In the genomic region with DNA sequence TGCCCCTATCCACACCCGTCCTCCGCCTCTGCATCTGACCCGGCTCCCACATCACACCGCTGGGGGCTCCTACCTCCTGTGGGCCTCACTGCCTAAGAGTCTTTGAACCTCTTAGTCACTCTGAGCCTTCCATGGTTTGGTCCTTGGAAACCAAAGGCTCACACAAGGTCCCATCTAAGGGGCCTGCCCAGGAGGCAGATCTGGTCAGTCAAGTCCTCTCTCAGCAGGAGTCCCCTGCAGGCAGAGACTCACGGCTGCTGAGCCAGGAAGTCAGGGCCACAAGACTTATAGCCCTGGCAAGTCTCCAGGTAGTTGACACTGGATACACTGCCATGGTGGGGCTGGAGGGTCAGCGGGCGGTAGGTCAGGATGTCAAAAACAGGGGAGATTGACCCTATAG, we compare ENCODE assay signal across 3 cellular contexts.
TF ChIP-seq lines count a peak whose summit lies in the region.

No MANE protein-coding gene starts in this region.

TF ChIP-seq in HCT116, 20 proteins besides CTCF, POLR2A, EP300 and RAD21:
- TF ChIP-seq EZH2 (IDR thresholded peaks at IDR 0.05) (no peak), JUND (IDR thresholded peaks at IDR 0.05) (no peak), EZH2phosphoT487 (IDR thresholded peaks at IDR 0.05; ENCODE audit: borderline replicate concordance) (no peak)

TF ChIP-seq in H1, 55 proteins besides CTCF, POLR2A, EP300 and RAD21:
- TF ChIP-seq RXRA (IDR thresholded peaks at IDR 0.05; ENCODE audit: insufficient read depth, low read depth, low read length) (no peak), CREB1 (IDR thresholded peaks at IDR 0.05) (no peak)

TF ChIP-seq in HEK293T, 16 proteins besides CTCF, POLR2A, EP300 and RAD21:
- TF ChIP-seq NFRKB (IDR thresholded peaks at IDR 0.05) (no peak), HDGF (IDR thresholded peaks at IDR 0.05; ENCODE audit: borderline replicate concordance) (no peak), LEF1 (IDR thresholded peaks at IDR 0.05; ENCODE audit: borderline replicate concordance) (no peak), FOXM1 (IDR thresholded peaks at IDR 0.05; ENCODE audit: borderline replicate concordance) (no peak), ZNF384 (IDR thresholded peaks at IDR 0.05) (no peak), BHLHE40 (IDR thresholded peaks at IDR 0.05; ENCODE audit: borderline replicate concordance) (no peak), TARDBP (IDR thresholded peaks at IDR 0.05) (no peak), ARNT (IDR thresholded peaks at IDR 0.05) (no peak), FOXK2 (IDR thresholded peaks at IDR 0.05) (no peak), SP1 (IDR thresholded peaks at IDR 0.05) (no peak), ELF4 (IDR thresholded peaks at IDR 0.05) (no peak), L3MBTL2 (conservative IDR thresholded peaks at IDR 0.05) (no peak), CTBP1 (IDR thresholded peaks at IDR 0.05; ENCODE audit: borderline replicate concordance) (no peak), FOXA1 (IDR thresholded peaks at IDR 0.05) (no peak), SUZ12 (IDR thresholded peaks at IDR 0.05) (no peak)
- TF ChIP-seq, protein P1, sequence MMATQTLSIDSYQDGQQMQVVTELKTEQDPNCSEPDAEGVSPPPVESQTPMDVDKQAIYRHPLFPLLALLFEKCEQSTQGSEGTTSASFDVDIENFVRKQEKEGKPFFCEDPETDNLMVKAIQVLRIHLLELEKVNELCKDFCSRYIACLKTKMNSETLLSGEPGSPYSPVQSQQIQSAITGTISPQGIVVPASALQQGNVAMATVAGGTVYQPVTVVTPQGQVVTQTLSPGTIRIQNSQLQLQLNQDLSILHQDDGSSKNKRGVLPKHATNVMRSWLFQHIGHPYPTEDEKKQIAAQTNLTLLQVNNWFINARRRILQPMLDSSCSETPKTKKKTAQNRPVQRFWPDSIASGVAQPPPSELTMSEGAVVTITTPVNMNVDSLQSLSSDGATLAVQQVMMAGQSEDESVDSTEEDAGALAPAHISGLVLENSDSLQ (IDR thresholded peaks at IDR 0.05): no peak
